ENCODE assay signal across 9 cellular contexts in genomic region chr9:113650207-113651131, GRCh38.
A peak's percentile ranks its signal among the peaks of the same experiment; 100 is the strongest.
DNase-seq lines count a peak whose midpoint lies in the region; ATAC-seq and TF ChIP-seq lines count a peak whose summit lies in the region.
"Had no signal": no experiment of that assay in that cellular context is flagged by ENCODE, and none has a peak within 500 bp of the region (broad histone marks: within the 10 kb centered on the region; RNA-seq: fewer than 3 reads in every experiment).

No MANE protein-coding gene starts in this region.

- no peak for ATAC-seq in body of pancreas
- ATAC-seq in GM18868 (IDR thresholded peaks at IDR 0.05; ENCODE audit: unreplicated experiment), result no peak
- ATAC-seq in HG03175 (IDR thresholded peaks at IDR 0.05; ENCODE audit: unreplicated experiment), result no peak

- WGBS in body of pancreas, 2 donors, result 80 to 86% methylated on average over 8 to 15 of the region's 16 CpGs

- no peak overlapping the region for H3K27ac ChIP-seq in body of pancreas

- TF ChIP-seq CTCF in body of pancreas (IDR thresholded peaks at IDR 0.05), result no peak

- H3K4me1 Mint-ChIP-seq in activated CD4-positive, alpha-beta memory T cell treated with anti-CD3 and anti-CD28 coated beads for 36 hours (ENCODE audit: low read depth), result peaks cover 8% of the 10 kb centered on the region

- H3K4me3 Mint-ChIP-seq in activated CD4-positive, alpha-beta memory T cell treated with anti-CD3 and anti-CD28 coated beads for 36 hours, result no peak overlapping the region

- H3K4me1 ChIP-seq in body of pancreas, result peaks cover 6% of the 10 kb centered on the region

- POLR2A ChIA-PET in activated CD4-positive, alpha-beta memory T cell treated with anti-CD3 and anti-CD28 coated beads for 36 hours (lab: Charles Lee), result interaction anchor here (0.8 kb wide), 1 partner anchor 62 kb away, joined by 3 read pairs; no protein-coding TSS in a partner anchor

- H3K27me3 Mint-ChIP-seq in activated CD4-positive, alpha-beta memory T cell treated with anti-CD3 and anti-CD28 coated beads for 36 hours, result peaks cover 5% of the 10 kb centered on the region

- H3K27me3 ChIP-seq in body of pancreas, result no peaks in the 10 kb centered on the region

- H3K4me3 ChIP-seq in body of pancreas, result no peak overlapping the region

- no peak for TF ChIP-seq POLR2A in body of pancreas (IDR thresholded peaks at IDR 0.05)

- no peaks in the 10 kb centered on the region for H3K36me3 ChIP-seq in body of pancreas (replicated peaks in 1 of 2; ENCODE audit: insufficient read depth in 1 of 2, low read depth in 2 of 2)

- no peaks in the 10 kb centered on the region for H3K9me3 ChIP-seq in body of pancreas

- H3K36me3 Mint-ChIP-seq in activated CD4-positive, alpha-beta memory T cell treated with anti-CD3 and anti-CD28 coated beads for 36 hours, result no peaks in the 10 kb centered on the region

- no peaks in the 10 kb centered on the region for H3K9me3 Mint-ChIP-seq in activated CD4-positive, alpha-beta memory T cell treated with anti-CD3 and anti-CD28 coated beads for 36 hours

- CTCF ChIA-PET in activated CD4-positive, alpha-beta memory T cell treated with anti-CD3 and anti-CD28 coated beads for 36 hours (lab: Charles Lee), result interaction anchor here (1.0 to 13.1 kb wide), 4 partner anchors 7 to 378 kb away, joined by 3 to 580 read pairs (median 6); no protein-coding TSS in a partner anchor

- H3K27ac Mint-ChIP-seq in activated CD4-positive, alpha-beta memory T cell treated with anti-CD3 and anti-CD28 coated beads for 36 hours, result no peak overlapping the region

- intact Hi-C loops in body of pancreas (cut with DNase I), result loop anchor here (5.0 kb wide), 2 partner anchors 48 to 203 kb away; no protein-coding TSS in a partner anchor
- intact Hi-C loops in activated CD4-positive, alpha-beta memory T cell treated with anti-CD3 and anti-CD28 coated beads for 36 hours (cut with micrococcal nuclease), result loop anchor here (10.0 kb wide), 1 partner anchor 346 kb away; the partner anchor contains the start of gene RNF183

- DNase-seq in DMS53 treated with DMSO at 0.1 percent for 48 hours (lab: John Stamatoyannopoulos, UW; ENCODE audit: unreplicated experiment) (peak; percentile 85), NCI-H1694 (lab: John Stamatoyannopoulos, UW) (peak; percentile 14), amniotic epithelial cell (ENCODE audit: low read depth) (peak; percentile 31), mesenteric fat pad (ENCODE audit: low spot score) (peak; percentile 85), body of pancreas (no peak)
- no peak for DNase-seq in activated CD4-positive, alpha-beta memory T cell treated with anti-CD3 and anti-CD28 coated beads for 36 hours
- DNase-seq: activated CD4-positive, alpha-beta T cell treated with anti-CD3 and anti-CD28 coated beads, Interleukin-2, amount 50 U/mL, for 4 hours had no signal

Comparison
In these comparisons a context has a peak if more than half of its experiments do, and no peak if none do; other contexts are left out.
1. DNase-seq: peak in DMS53 treated with DMSO at 0.1 percent for 48 hours (single experiment), NCI-H1694 (single experiment), amniotic epithelial cell (single experiment) and mesenteric fat pad (single experiment); none in body of pancreas (0 of 4) and activated CD4-positive, alpha-beta memory T cell treated with anti-CD3 and anti-CD28 coated beads for 36 hours (single experiment).